21 cellular contexts compared by ENCODE assay signal in the genomic region with DNA sequence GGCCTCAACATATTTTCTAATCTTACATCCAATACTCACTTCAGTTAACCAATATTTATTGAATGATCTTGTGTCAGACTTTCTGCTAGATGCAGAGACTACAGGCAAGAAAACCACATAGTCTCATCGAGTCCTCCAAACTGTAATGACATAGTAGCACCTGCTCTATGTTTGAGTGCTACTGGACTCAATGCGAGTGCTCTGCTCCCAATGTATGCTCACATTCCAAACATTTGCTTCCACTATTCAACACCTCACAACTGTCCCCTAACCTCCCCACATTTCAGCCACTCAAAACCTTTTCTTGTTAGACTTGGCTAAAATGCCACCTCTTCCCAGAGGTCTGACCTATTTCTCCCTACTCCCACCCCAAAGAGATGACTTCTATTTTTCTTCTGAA.
A peak's percentile ranks its signal among the peaks of the same experiment; 100 is the strongest.
DNase-seq lines count a peak whose midpoint lies in the region; ATAC-seq and TF ChIP-seq lines count a peak whose summit lies in the region.
"Had no signal": no experiment of that assay in that cellular context is flagged by ENCODE, and none has a peak within 500 bp of the region (broad histone marks: within the 10 kb centered on the region; RNA-seq: fewer than 3 reads in every experiment).

No MANE protein-coding gene starts in this region.

- ATAC-seq in WTC11, result no peak
- ATAC-seq in GM21360 (IDR thresholded peaks at IDR 0.05; ENCODE audit: unreplicated experiment), result no peak
- ATAC-seq: A549 had no signal

- no peak for TF ChIP-seq CTCF in WTC11 (IDR thresholded peaks at IDR 0.05)
- TF ChIP-seq CTCF in nephron progenitor cell (IDR thresholded peaks at IDR 0.05), result no peak

- DNase-seq in activated naive CD4-positive, alpha-beta T cell treated with Interleukin-2 at 50 U/mL for 16 hours, result no peak
- DNase-seq in WTC11 (ENCODE audit: low spot score) (no peak), nephron progenitor cell (no peak), CD1c-positive myeloid dendritic cell (ENCODE audit: extremely low spot score) (no peak)
- DNase-seq: 8988T; ACHN; AML-193; BE2C; Calu3; CD4-positive, alpha-beta memory T cell; COR-L47; DMS53; DMS79 treated with DMSO at 0.1 percent for 48 hours; GF-D8; GM23248; H7; HCEC 1CT had no signal

- H3K4me1 Mint-ChIP-seq in activated naive CD4-positive, alpha-beta T cell treated with anti-CD3 and anti-CD28 coated beads, Interleukin-2, amount 50 U/mL, for 24 hours, result no peaks in the 10 kb centered on the region
- H3K4me1 Mint-ChIP-seq in WTC11 (peaks cover 28% of the 10 kb centered on the region), nephron progenitor cell (no peaks in the 10 kb centered on the region)
- H3K4me1 Mint-ChIP-seq: CD4-positive, alpha-beta memory T cell had no signal

- peaks cover 14% of the 10 kb centered on the region for H3K36me3 Mint-ChIP-seq in activated naive CD4-positive, alpha-beta T cell treated with anti-CD3 and anti-CD28 coated beads, Interleukin-2, amount 50 U/mL, for 24 hours
- H3K36me3 Mint-ChIP-seq in WTC11 (peaks cover 29% of the 10 kb centered on the region), nephron progenitor cell (ENCODE audit: low read depth) (peaks cover 71% of the 10 kb centered on the region)

- POLR2A ChIA-PET in WTC11 (lab: Charles Lee), result no interaction called here

- H3K4me3 Mint-ChIP-seq in activated naive CD4-positive, alpha-beta T cell treated with anti-CD3 and anti-CD28 coated beads, Interleukin-2, amount 50 U/mL, for 24 hours, result no peak overlapping the region
- no peak overlapping the region for H3K4me3 Mint-ChIP-seq in WTC11
- H3K4me3 Mint-ChIP-seq in nephron progenitor cell, result no peak overlapping the region
- H3K4me3 Mint-ChIP-seq: CD14-positive monocyte; CD4-positive, alpha-beta memory T cell had no signal

- H3K27me3 Mint-ChIP-seq in activated naive CD4-positive, alpha-beta T cell treated with anti-CD3 and anti-CD28 coated beads, Interleukin-2, amount 50 U/mL, for 24 hours, result no peaks in the 10 kb centered on the region
- H3K27me3 Mint-ChIP-seq in WTC11 (ENCODE audit: low read depth), result no peaks in the 10 kb centered on the region
- H3K27me3 Mint-ChIP-seq in nephron progenitor cell (ENCODE audit: low read depth, poor library complexity), result no peaks in the 10 kb centered on the region
- H3K27me3 Mint-ChIP-seq: CD4-positive, alpha-beta memory T cell had no signal

- CTCF ChIA-PET in WTC11 (lab: Charles Lee), result no interaction called here

- H3K9me3 Mint-ChIP-seq in activated naive CD4-positive, alpha-beta T cell treated with anti-CD3 and anti-CD28 coated beads, Interleukin-2, amount 50 U/mL, for 24 hours, result no peaks in the 10 kb centered on the region
- H3K9me3 Mint-ChIP-seq in WTC11 (peaks cover 4% of the 10 kb centered on the region; the same call in 1 of the 2 replicates), nephron progenitor cell (peaks cover 10% of the 10 kb centered on the region)
- H3K9me3 Mint-ChIP-seq: CD14-positive monocyte; CD4-positive, alpha-beta memory T cell had no signal

- peak overlapping the region; percentile 5 for H3K27ac Mint-ChIP-seq in activated naive CD4-positive, alpha-beta T cell treated with anti-CD3 and anti-CD28 coated beads, Interleukin-2, amount 50 U/mL, for 24 hours
- H3K27ac Mint-ChIP-seq in WTC11, result peak overlapping the region; percentile 45
- H3K27ac Mint-ChIP-seq in nephron progenitor cell, result peak overlapping the region; percentile 86

TF ChIP-seq in WTC11, 78 proteins besides CTCF, POLR2A, EP300 and RAD21:
- TF ChIP-seq NFE2L1 (CRISPR knock-in tag; IDR thresholded peaks at IDR 0.05) (no peak), HMGA2 (CRISPR knock-in tag; IDR thresholded peaks at IDR 0.05) (no peak), GRHL2 (CRISPR knock-in tag; IDR thresholded peaks at IDR 0.05; ENCODE audit: insufficient replicate concordance, severe bottlenecking) (no peak), EMX1 (CRISPR knock-in tag; IDR thresholded peaks at IDR 0.05) (no peak), ZNF121 (CRISPR knock-in tag; IDR thresholded peaks at IDR 0.05) (no peak), SMAD3 (CRISPR knock-in tag; IDR thresholded peaks at IDR 0.05; ENCODE audit: borderline replicate concordance) (no peak), RORB (CRISPR knock-in tag; IDR thresholded peaks at IDR 0.05) (no peak), SP1 (CRISPR knock-in tag; conservative IDR thresholded peaks at IDR 0.05) (no peak), CREB1 (CRISPR knock-in tag; IDR thresholded peaks at IDR 0.05) (no peak), ZNF263 (CRISPR knock-in tag; IDR thresholded peaks at IDR 0.05; ENCODE audit: low read depth) (no peak), ZNF138 (CRISPR knock-in tag; conservative IDR thresholded peaks at IDR 0.05) (no peak), KAT7 (CRISPR knock-in tag; IDR thresholded peaks at IDR 0.05; ENCODE audit: borderline replicate concordance) (no peak), GABPB1 (CRISPR knock-in tag; IDR thresholded peaks at IDR 0.05) (no peak), TCF7 (CRISPR knock-in tag; IDR thresholded peaks at IDR 0.05; ENCODE audit: low read depth) (no peak), OVOL2 (CRISPR knock-in tag; IDR thresholded peaks at IDR 0.05; ENCODE audit: borderline replicate concordance) (no peak), NR1H2 (CRISPR knock-in tag; IDR thresholded peaks at IDR 0.05) (no peak)
- TF ChIP-seq, protein P1, sequence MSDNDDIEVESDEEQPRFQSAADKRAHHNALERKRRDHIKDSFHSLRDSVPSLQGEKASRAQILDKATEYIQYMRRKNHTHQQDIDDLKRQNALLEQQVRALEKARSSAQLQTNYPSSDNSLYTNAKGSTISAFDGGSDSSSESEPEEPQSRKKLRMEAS (CRISPR knock-in tag; IDR thresholded peaks at IDR 0.05), result no peak
- TF ChIP-seq, protein P2, sequence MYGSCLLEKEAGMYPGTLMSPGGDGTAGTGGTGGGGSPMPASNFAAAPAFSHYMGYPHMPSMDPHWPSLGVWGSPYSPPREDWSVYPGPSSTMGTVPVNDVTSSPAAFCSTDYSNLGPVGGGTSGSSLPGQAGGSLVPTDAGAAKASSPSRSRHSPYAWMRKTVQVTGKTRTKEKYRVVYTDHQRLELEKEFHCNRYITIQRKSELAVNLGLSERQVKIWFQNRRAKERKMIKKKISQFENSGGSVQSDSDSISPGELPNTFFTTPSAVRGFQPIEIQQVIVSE (CRISPR knock-in tag; IDR thresholded peaks at IDR 0.05; ENCODE audit: borderline replicate concordance), result no peak
TF ChIP-seq in WTC11: peak in this region for 0.

Comparison
In these comparisons a context has a peak if more than half of its experiments do, and no peak if none do; other contexts are left out.
1. H3K27ac Mint-ChIP-seq: peak in every context shown above with its lines; median percentile 86 in nephron progenitor cell; 45 in WTC11; 5 in activated naive CD4-positive, alpha-beta T cell treated with anti-CD3 and anti-CD28 coated beads, Interleukin-2, amount 50 U/mL, for 24 hours.